In the genomic region with DNA sequence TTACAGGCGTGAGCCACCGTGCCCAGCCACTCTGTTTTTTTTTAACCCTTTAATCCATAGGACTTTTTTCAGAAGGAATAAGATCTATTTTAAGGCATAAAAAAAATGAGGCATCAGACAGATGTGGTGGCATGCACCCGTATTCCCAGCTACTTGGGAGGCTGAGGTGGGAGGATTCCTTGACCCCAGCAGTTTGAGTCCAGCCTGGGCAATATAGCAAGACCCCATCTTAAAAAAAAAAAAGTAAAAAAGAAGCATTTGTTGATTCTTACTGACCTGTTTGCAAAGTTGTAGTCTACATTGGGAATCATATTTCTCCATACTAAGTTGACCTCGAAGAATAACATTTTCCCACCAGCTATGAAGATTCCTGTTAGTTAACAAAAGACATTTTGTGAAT, we compare ENCODE assay signal across 27 cellular contexts.
"Had no signal": no experiment of that assay in that cellular context is flagged by ENCODE, and none has a peak within 500 bp of the region (broad histone marks: within the 10 kb centered on the region; RNA-seq: fewer than 3 reads in every experiment).

No MANE protein-coding gene starts in this region.

- DNase-seq: activated CD4-positive, alpha-beta T cell treated with anti-CD3 and anti-CD28 coated beads for 48 hours; activated CD4-positive, alpha-beta T cell treated with anti-CD3 and anti-CD28 coated beads, Interleukin-2, amount 50 U/mL, for 48 hours; activated CD8-positive, alpha-beta memory T cell treated with anti-CD3 and anti-CD28 coated beads for 24 hours; activated gamma-delta T cell; activated naive CD4-positive, alpha-beta T cell treated with anti-CD3 and anti-CD28 coated beads, Interleukin-2, amount 10 ng/mL, durations not matched to agents 7 days and 5 days; activated naive CD8-positive, alpha-beta T cell treated with anti-CD3 and anti-CD28 coated beads, Interleukin-2, amount 10 ng/mL, durations not matched to agents 7 days and 5 days; brain microvascular endothelial cell; dorsolateral prefrontal cortex; effector memory CD4-positive, alpha-beta T cell; head of caudate nucleus; hypothalamus; immature natural killer cell; kidney; left colon; mesenchymal stem cell; naive thymus-derived CD8-positive, alpha-beta T cell; occipital lobe; right cardiac atrium; stimulated activated CD4-positive, alpha-beta T cell treated with anti-CD3 and anti-CD28 coated beads, Interleukin-12 subunit alpha, Interleukin-12 subunit beta, amount 100 ng/mL, for 4 hours; stimulated activated CD4-positive, alpha-beta T cell treated with anti-CD3 and anti-CD28 coated beads, Interleukin-4, amount 100 ng/mL, for 24 hours; T-helper 1 cell; upper lobe of left lung had no signal

- H3K27ac ChIP-seq: brain microvascular endothelial cell, skin epidermis, VCaP had no signal

- H3K27me3 ChIP-seq: brain microvascular endothelial cell, dorsolateral prefrontal cortex, upper lobe of left lung had no signal

- ATAC-seq: activated CD4-positive, CD25-positive, alpha-beta regulatory T cell treated with anti-CD3 and anti-CD28 coated beads, Interleukin-2, amount 50 U/mL, for 24 hours; left colon; naive thymus-derived CD8-positive, alpha-beta T cell; right cardiac atrium; stimulated activated effector memory CD8-positive, alpha-beta T cell treated with anti-CD3 and anti-CD28 coated beads, Interleukin-12 subunit alpha, Interleukin-12 subunit beta, amount 100 ng/mL, for 72 hours had no signal

- H3K9me3 ChIP-seq: upper lobe of left lung had no signal

- H3K4me3 ChIP-seq: coronary artery, dorsolateral prefrontal cortex, skin epidermis, upper lobe of left lung had no signal
